In the genomic region with DNA sequence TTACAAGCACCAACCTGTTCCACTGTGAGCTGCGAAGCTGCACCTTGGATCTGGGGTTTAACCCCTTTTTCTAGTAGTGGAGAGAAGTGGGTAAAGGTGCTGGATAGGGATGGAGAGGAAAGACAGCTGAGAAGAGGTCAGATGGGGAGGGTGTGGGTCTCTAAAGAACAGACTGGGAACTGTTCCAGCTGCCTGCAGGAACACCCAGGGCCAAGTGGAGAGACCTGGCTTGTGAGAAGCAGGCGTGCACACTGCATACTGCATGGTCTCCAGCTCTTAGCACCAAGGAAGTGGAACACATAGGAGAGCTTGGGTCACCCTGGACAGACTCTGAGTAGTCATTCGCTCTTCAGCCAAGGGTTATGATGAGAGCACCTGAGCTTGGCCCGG, we compare ENCODE assay signal across 23 cellular contexts. TPM values are rescaled to one million over a fixed set of nuclear protein-coding genes. Genes with fewer than 3 reads are reported as not detected.
A peak's percentile ranks its signal among the peaks of the same experiment; 100 is the strongest.
DNase-seq lines count a peak whose midpoint lies in the region; ATAC-seq and TF ChIP-seq lines count a peak whose summit lies in the region.
"Had no signal": no experiment of that assay in that cellular context is flagged by ENCODE, and none has a peak within 500 bp of the region (broad histone marks: within the 10 kb centered on the region; RNA-seq: fewer than 3 reads in every experiment).

No MANE protein-coding gene starts in this region.

- ATAC-seq in activated CD8-positive, alpha-beta memory T cell treated with anti-CD3 and anti-CD28 coated beads, Interleukin-2, amount 10 ng/mL, durations not matched to agents 7 days and 5 days: no peak
- no peak for ATAC-seq in omental fat pad (ENCODE audit: low FRiP score)
- ATAC-seq in HG03565 (IDR thresholded peaks at IDR 0.05; ENCODE audit: unreplicated experiment): no peak
- ATAC-seq: activated naive CD4-positive, alpha-beta T cell treated with anti-CD3 and anti-CD28 coated beads, Interleukin-2, amount 50 U/mL, for 72 hours; activated T-cell treated with anti-CD3 and anti-CD28 coated beads, Interleukin-2, amount 50 U/mL, for 72 hours; GM12878 had no signal

- peaks cover 45% of the 10 kb centered on the region for H3K4me1 Mint-ChIP-seq in activated CD8-positive, alpha-beta memory T cell treated with anti-CD3 and anti-CD28 coated beads, Interleukin-2, amount 10 ng/mL, durations not matched to agents 7 days and 5 days
- peaks cover 37% of the 10 kb centered on the region for H3K4me1 Mint-ChIP-seq in progenitor cell of endocrine pancreas (ENCODE audit: low read depth)

- H3K4me3 Mint-ChIP-seq in activated CD8-positive, alpha-beta memory T cell treated with anti-CD3 and anti-CD28 coated beads, Interleukin-2, amount 10 ng/mL, durations not matched to agents 7 days and 5 days: no peak overlapping the region
- H3K4me3 Mint-ChIP-seq in progenitor cell of endocrine pancreas (ENCODE audit: low read depth): peak overlapping the region; percentile 33
- H3K4me3 Mint-ChIP-seq: activated CD4-positive, alpha-beta memory T cell treated with anti-CD3 and anti-CD28 coated beads, Interleukin-2, amount 10 ng/mL, durations not matched to agents 7 days and 5 days; activated T-cell treated with anti-CD3 and anti-CD28 coated beads, Interleukin-2, amount 50 U/mL, for 72 hours had no signal

- H3K27me3 Mint-ChIP-seq in activated CD8-positive, alpha-beta memory T cell treated with anti-CD3 and anti-CD28 coated beads, Interleukin-2, amount 10 ng/mL, durations not matched to agents 7 days and 5 days: no peaks in the 10 kb centered on the region
- H3K27me3 Mint-ChIP-seq in progenitor cell of endocrine pancreas: no peaks in the 10 kb centered on the region
- H3K27me3 Mint-ChIP-seq: activated CD4-positive, alpha-beta memory T cell treated with anti-CD3 and anti-CD28 coated beads, Interleukin-2, amount 10 ng/mL, durations not matched to agents 7 days and 5 days had no signal

- no peak overlapping the region for H3K27ac ChIP-seq in iPS-20b (ENCODE audit: low read length)
- H3K27ac ChIP-seq: brain microvascular endothelial cell, dorsolateral prefrontal cortex had no signal

- peaks cover 28% of the 10 kb centered on the region; the same call in 1 of the 2 replicates for H3K27me3 ChIP-seq in iPS-20b (ENCODE audit: insufficient read depth, low read length)
- H3K27me3 ChIP-seq: brain microvascular endothelial cell, MG63 had no signal

- CTCF ChIA-PET in activated CD8-positive, alpha-beta memory T cell treated with anti-CD3 and anti-CD28 coated beads, Interleukin-2, amount 10 ng/mL, durations not matched to agents 7 days and 5 days (lab: Charles Lee): no interaction called here

- H3K4me1 ChIP-seq in iPS-20b (ENCODE audit: insufficient read depth, low read length): peaks cover 39% of the 10 kb centered on the region; the same call in 1 of the 2 replicates

- H3K36me3 Mint-ChIP-seq in activated CD8-positive, alpha-beta memory T cell treated with anti-CD3 and anti-CD28 coated beads, Interleukin-2, amount 10 ng/mL, durations not matched to agents 7 days and 5 days: peaks cover 7% of the 10 kb centered on the region
- peaks cover under 1% of the 10 kb centered on the region for H3K36me3 Mint-ChIP-seq in progenitor cell of endocrine pancreas (ENCODE audit: insufficient read depth)
- H3K36me3 Mint-ChIP-seq: immature natural killer cell had no signal

- H3K27ac Mint-ChIP-seq in activated CD8-positive, alpha-beta memory T cell treated with anti-CD3 and anti-CD28 coated beads, Interleukin-2, amount 10 ng/mL, durations not matched to agents 7 days and 5 days: peak overlapping the region; percentile 43
- no peak overlapping the region for H3K27ac Mint-ChIP-seq in progenitor cell of endocrine pancreas
- H3K27ac Mint-ChIP-seq: activated CD4-positive, alpha-beta memory T cell treated with anti-CD3 and anti-CD28 coated beads, Interleukin-2, amount 10 ng/mL, durations not matched to agents 7 days and 5 days; activated naive CD4-positive, alpha-beta T cell treated with anti-CD3 and anti-CD28 coated beads, Interleukin-2, amount 50 U/mL, for 72 hours; activated T-cell treated with anti-CD3 and anti-CD28 coated beads, Interleukin-2, amount 50 U/mL, for 72 hours had no signal

- H3K9me3 Mint-ChIP-seq in activated CD8-positive, alpha-beta memory T cell treated with anti-CD3 and anti-CD28 coated beads, Interleukin-2, amount 10 ng/mL, durations not matched to agents 7 days and 5 days (ENCODE audit: low read depth): no peaks in the 10 kb centered on the region
- no peaks in the 10 kb centered on the region for H3K9me3 Mint-ChIP-seq in progenitor cell of endocrine pancreas (ENCODE audit: low read depth)
- H3K9me3 Mint-ChIP-seq: activated CD4-positive, alpha-beta memory T cell treated with anti-CD3 and anti-CD28 coated beads, Interleukin-2, amount 10 ng/mL, durations not matched to agents 7 days and 5 days; activated naive CD4-positive, alpha-beta T cell treated with anti-CD3 and anti-CD28 coated beads, Interleukin-2, amount 50 U/mL, for 72 hours; activated T-cell treated with anti-CD3 and anti-CD28 coated beads, Interleukin-2, amount 50 U/mL, for 72 hours; immature natural killer cell had no signal

- no peaks in the 10 kb centered on the region for H3K9me3 ChIP-seq in iPS-20b (ENCODE audit: insufficient read depth, low read depth, low read length)
- H3K9me3 ChIP-seq: Caco-2, esophagus squamous epithelium, MG63 had no signal

- no peak for TF ChIP-seq CTCF in progenitor cell of endocrine pancreas (IDR thresholded peaks at IDR 0.05; ENCODE audit: unreplicated experiment)
- TF ChIP-seq CTCF in omental fat pad (IDR thresholded peaks at IDR 0.05): no peak

- peaks cover 25% of the 10 kb centered on the region for H3K36me3 ChIP-seq in iPS-20b (ENCODE audit: insufficient read depth, low read depth, low read length)
- H3K36me3 ChIP-seq: brain microvascular endothelial cell, MG63 had no signal

- H3K9ac ChIP-seq in iPS-20b (ENCODE audit: low read depth, low read length): no peak overlapping the region

- H3K4me3 ChIP-seq in iPS-20b (ENCODE audit: low read length): peak overlapping the region; percentile 16; the same call in 1 of the 2 replicates
- H3K4me3 ChIP-seq: dorsolateral prefrontal cortex, esophagus squamous epithelium, GM12878, MG63 had no signal

- DNase-seq in activated CD8-positive, alpha-beta memory T cell treated with anti-CD3 and anti-CD28 coated beads, Interleukin-2, amount 10 ng/mL, durations not matched to agents 7 days and 5 days: no peak
- DNase-seq in activated CD8-positive, alpha-beta memory T cell treated with anti-CD3 and anti-CD28 coated beads for 24 hours: no peak
- DNase-seq in NCI-H446 treated with DMSO at 0.1 percent for 48 hours (lab: John Stamatoyannopoulos, UW): peak; percentile 10
- no peak for DNase-seq in progenitor cell of endocrine pancreas (ENCODE audit: low spot score, unreplicated experiment)
- no peak for DNase-seq in omental fat pad (ENCODE audit: low spot score)
- no peak for DNase-seq in kidney tubule cell (ENCODE audit: low spot score)
- DNase-seq: activated CD4-positive, alpha-beta memory T cell treated with anti-CD3 and anti-CD28 coated beads, Interleukin-2, amount 10 ng/mL, durations not matched to agents 7 days and 5 days; activated T-cell treated with anti-CD3 and anti-CD28 coated beads, Interleukin-2, amount 50 U/mL, for 72 hours; brain microvascular endothelial cell; Caco-2; dorsolateral prefrontal cortex; esophagus squamous epithelium; immature natural killer cell; IMR-90; mesendoderm; MG63; NCI-H1930; stimulated activated CD4-positive, alpha-beta T cell treated with anti-CD3 and anti-CD28 coated beads, Interleukin-2, amount 100 ng/mL, for 48 hours; substantia nigra had no signal

RNA-seq across cellular contexts. Expression of a gene that starts 16.1 kb away (rescaled TPM):
- total RNA-seq in activated CD8-positive, alpha-beta memory T cell treated with anti-CD3 and anti-CD28 coated beads, Interleukin-2, amount 10 ng/mL, durations not matched to agents 7 days and 5 days: 10 to 100 TPM; 43.9 to 58.0 TPM
- total RNA-seq in progenitor cell of endocrine pancreas (20.5 TPM in 2 replicates), omental fat pad (10 to 100 TPM; 12.8 to 28.8 (median 18.6) TPM)
